ENCODE assay signal across 8 cellular contexts in the genomic region with DNA sequence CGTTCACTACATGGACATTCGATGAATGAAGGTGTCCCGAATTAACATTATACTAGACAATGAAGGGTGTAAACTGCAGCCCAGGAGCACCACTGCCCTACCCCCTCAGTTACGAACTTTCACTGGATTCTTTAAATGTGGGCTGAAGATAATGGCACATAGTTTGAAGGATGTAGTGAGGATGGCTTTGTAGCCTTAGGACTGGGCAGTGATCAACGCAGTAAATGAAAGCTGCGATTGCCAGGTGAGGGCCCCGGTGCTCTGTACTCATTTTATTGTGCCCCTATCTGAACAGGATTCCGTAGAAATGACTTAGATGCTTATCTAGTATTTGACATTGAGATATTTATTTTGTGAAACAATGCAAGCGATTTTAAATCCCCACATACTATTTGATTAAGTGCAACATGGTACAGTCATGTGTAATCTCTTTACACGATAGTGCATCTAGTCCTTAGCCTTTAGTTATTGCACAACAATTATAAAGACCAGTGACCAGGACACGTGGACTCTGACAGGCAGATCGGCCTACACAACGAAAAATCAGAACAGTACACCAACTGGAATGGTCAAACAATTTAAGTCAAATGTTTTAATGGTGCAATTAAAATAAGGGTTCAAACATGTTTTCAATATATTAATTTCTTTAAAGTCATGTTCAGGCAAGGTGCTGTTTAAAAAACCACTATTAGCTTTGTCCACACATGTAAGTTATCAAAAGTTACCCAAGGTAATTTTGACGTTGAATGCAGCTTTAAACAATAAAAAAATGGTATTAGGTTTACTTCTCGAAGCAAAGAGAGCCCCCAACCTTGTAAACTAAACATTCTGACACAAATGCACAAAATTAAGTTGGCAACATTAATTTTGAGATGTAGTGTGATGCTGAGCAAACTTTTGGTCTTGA. TPM values are rescaled to one million over a fixed set of nuclear protein-coding genes. Genes with fewer than 3 reads are reported as not detected.
DNase-seq lines count a peak whose midpoint lies in the region; ATAC-seq and TF ChIP-seq lines count a peak whose summit lies in the region.

No MANE protein-coding gene starts in this region.

- H3K9ac ChIP-seq in SK-N-MC (ENCODE audit: insufficient read length), result peak overlapping the region; percentile 98

- H3K27me3 Mint-ChIP-seq in glutamatergic neuron (ENCODE audit: unreplicated experiment), result peaks cover 5% of the 10 kb centered on the region

- TF ChIP-seq CTCF in thyroid gland (IDR thresholded peaks at IDR 0.05) (no peak), glutamatergic neuron (IDR thresholded peaks at IDR 0.05; ENCODE audit: partially characterized antibody, unreplicated experiment) (no peak)

- no peak for TF ChIP-seq POLR2A in thyroid gland (IDR thresholded peaks at IDR 0.05)

- no peaks in the 10 kb centered on the region for H3K9me3 Mint-ChIP-seq in glutamatergic neuron (ENCODE audit: unreplicated experiment)

- H3K4me3 ChIP-seq in SK-N-MC (peak overlapping the region; percentile 86), right cardiac atrium (ENCODE audit: low read length) (peak overlapping the region; percentile 49), thyroid gland (replicated peaks in 1 of 3) (peak overlapping the region in 1 of 3 donors; percentile 77)

- no peaks in the 10 kb centered on the region for H3K27me3 ChIP-seq in right cardiac atrium (ENCODE audit: control insufficient read depth, insufficient read depth)
- H3K27me3 ChIP-seq in thyroid gland, result no peaks in the 10 kb centered on the region

- H3K4me1 Mint-ChIP-seq in glutamatergic neuron (ENCODE audit: low read depth, unreplicated experiment), result peaks cover 26% of the 10 kb centered on the region

- intact Hi-C loops in right cardiac atrium (cut with DNase I) (loop anchor here (5.0 kb wide), 2 partner anchors 115 to 135 kb away; a partner anchor contains a TSS), thyroid gland (cut with DNase I) (no loop called here)

- WGBS in right cardiac atrium, result 33% methylated on average over 15 of the region's 15 CpGs
- 57 to 60% methylated on average over 15 of the region's 15 CpGs for WGBS in thyroid gland, 2 donors

- H3K4me1 ChIP-seq in right cardiac atrium (ENCODE audit: control insufficient read depth, insufficient read depth, low read length), result peaks cover 11% of the 10 kb centered on the region
- peaks cover 13 to 16% of the 10 kb centered on the region in 2 donors for H3K4me1 ChIP-seq in thyroid gland

- peak overlapping the region; percentile 91 for H3K27ac ChIP-seq in SK-N-MC
- peak overlapping the region; percentile 61 for H3K27ac ChIP-seq in right cardiac atrium (ENCODE audit: low read length)
- H3K27ac ChIP-seq in thyroid gland, result peak overlapping the region in 2 of 3 donors; percentile 96 to 98

- peak; percentile 28 to 35 for DNase-seq in stimulated activated CD4-positive, alpha-beta T cell treated with anti-CD3 and anti-CD28 coated beads, Interleukin-2, amount 100 ng/mL, for 24 hours
- DNase-seq in stimulated activated CD4-positive, alpha-beta T cell treated with anti-CD3 and anti-CD28 coated beads, Interleukin-12 subunit alpha, Interleukin-12 subunit beta, amount 100 ng/mL, for 4 hours, result no peak
- no peak for DNase-seq in SK-N-MC (ENCODE audit: low read depth, low spot score)
- DNase-seq in right cardiac atrium, result no peak
- DNase-seq in thyroid gland, result no peak
- DNase-seq in NCI-H1436 (lab: John Stamatoyannopoulos, UW), result no peak
- DNase-seq in glutamatergic neuron, result no peak

- H3K9me3 ChIP-seq in SK-N-MC (ENCODE audit: low read depth, low read length), result no peaks in the 10 kb centered on the region
- H3K9me3 ChIP-seq in right cardiac atrium (ENCODE audit: control insufficient read depth, low read length), result no peaks in the 10 kb centered on the region
- H3K9me3 ChIP-seq in thyroid gland, result no peaks in the 10 kb centered on the region

- ATAC-seq in right cardiac atrium, result peak in 1 of 2 donors; percentile 1
- no peak for ATAC-seq in HG02852 (IDR thresholded peaks at IDR 0.05; ENCODE audit: unreplicated experiment)

- H3K4me3 Mint-ChIP-seq in glutamatergic neuron (ENCODE audit: unreplicated experiment), result no peak overlapping the region

- H3K27ac Mint-ChIP-seq in glutamatergic neuron (ENCODE audit: unreplicated experiment), result no peak overlapping the region

- H3K36me3 ChIP-seq in SK-N-MC (ENCODE audit: insufficient read depth, low read length) (peaks cover 16% of the 10 kb centered on the region), thyroid gland (peaks cover 6 to 9% of the 10 kb centered on the region in 2 donors)

- no peaks in the 10 kb centered on the region for H3K36me3 Mint-ChIP-seq in glutamatergic neuron (ENCODE audit: unreplicated experiment)

RNA-seq across cellular contexts. Expression of a gene that starts 17.4 kb away (rescaled TPM):
- total RNA-seq in right cardiac atrium (10 to 100 TPM in 2 of 4 donors, 1 to 10 TPM in 2; 8.9 to 11.4 (median 10.0) TPM), thyroid gland (10 to 100 TPM in 3 of 4 donors, 1 to 10 TPM in 1; 9.5 to 20.2 (median 12.8) TPM), glutamatergic neuron (ENCODE audit: unreplicated experiment) (6.9 TPM)
- polyA plus RNA-seq in right cardiac atrium, result 3.3 TPM

Comparison
In these comparisons a context has a peak if more than half of its experiments do, and no peak if none do; other contexts are left out.
1. DNase-seq: peak in stimulated activated CD4-positive, alpha-beta T cell treated with anti-CD3 and anti-CD28 coated beads, Interleukin-2, amount 100 ng/mL, for 24 hours (2 of 2); none in stimulated activated CD4-positive, alpha-beta T cell treated with anti-CD3 and anti-CD28 coated beads, Interleukin-12 subunit alpha, Interleukin-12 subunit beta, amount 100 ng/mL, for 4 hours (single experiment), SK-N-MC (single experiment), right cardiac atrium (0 of 3), thyroid gland (0 of 2), NCI-H1436 (single experiment) and glutamatergic neuron (single experiment).
2. Peak in every context shown above with its lines, with median percentiles within 50 percentile points of each other: H3K27ac ChIP-seq.